ENCODE assay signal across 13 cellular contexts in genomic region chr4:25654971-25655963, GRCh38. TPM values are rescaled to one million over a fixed set of nuclear protein-coding genes. Genes with fewer than 3 reads are reported as not detected.
DNase-seq lines count a peak whose midpoint lies in the region; ATAC-seq and TF ChIP-seq lines count a peak whose summit lies in the region.
"Had no signal": no experiment of that assay in that cellular context is flagged by ENCODE, and none has a peak within 500 bp of the region (broad histone marks: within the 10 kb centered on the region; RNA-seq: fewer than 3 reads in every experiment).

Gene SLC34A2 (plus strand): TSS chr4:25655851. CDS start chr4:25662501, 6,650 bp downstream.

- dilution Hi-C loops in mammary epithelial cell (cut with HindIII; ENCODE audit: low sequenced_read_pairs): no loop called here

- DNase-seq in breast epithelium (ENCODE audit: low spot score in 2 of 2) (peak in 1 of 2 donors; percentile 23), MCF 10A (ENCODE audit: unreplicated experiment) (no peak), mammary epithelial cell (no peak), memory B cell (ENCODE audit: low spot score in 2 of 2) (no peak), upper lobe of right lung (peak; percentile 93), OCI-LY7 (ENCODE audit: low spot score) (no peak), NAMALWA (ENCODE audit: low spot score) (no peak)
- DNase-seq: T-helper 17 cell had no signal

- H3K4me2 ChIP-seq in mammary epithelial cell (ENCODE audit: insufficient read depth, low read depth, low read length): peak within 1 kb of the TSS; percentile 42
- H3K4me2 ChIP-seq in OCI-LY7 (ENCODE audit: low read length): no peak within 1 kb of the TSS

- no peak within 1 kb of the TSS for H3K4me3 Mint-ChIP-seq in MCF 10A (ENCODE audit: unreplicated experiment)
- H3K4me3 Mint-ChIP-seq in memory B cell: peak within 1 kb of the TSS; percentile 21
- H3K4me3 Mint-ChIP-seq: activated T-helper 17 cell treated with anti-CD3 and anti-CD28 coated beads, Interleukin-2, amount 50 U/mL, for 72 hours; T-helper 17 cell had no signal

- H3K27me3 Mint-ChIP-seq in MCF 10A (ENCODE audit: insufficient read depth, unreplicated experiment) (no peaks in the 10 kb centered on the region), memory B cell (peaks cover 16% of the 10 kb centered on the region)

- H3K27me3 ChIP-seq in breast epithelium: peaks cover 0 to 11% of the 10 kb centered on the region in 2 donors
- H3K27me3 ChIP-seq in mammary epithelial cell (ENCODE audit: insufficient read depth, low read length): peaks cover 23% of the 10 kb centered on the region
- peaks cover 26% of the 10 kb centered on the region for H3K27me3 ChIP-seq in upper lobe of right lung

- H4K20me1 ChIP-seq in mammary epithelial cell (ENCODE audit: insufficient read depth, low read length) (no peaks in the 10 kb centered on the region), OCI-LY7 (ENCODE audit: insufficient read depth, low read length) (no peaks in the 10 kb centered on the region)

- H3K27ac ChIP-seq in breast epithelium: peak within 1 kb of the TSS; percentile 55 to 64
- no peak within 1 kb of the TSS for H3K27ac ChIP-seq in mammary epithelial cell (ENCODE audit: insufficient read depth, low read depth, low read length)
- peak within 1 kb of the TSS; percentile 89 for H3K27ac ChIP-seq in upper lobe of right lung
- H3K27ac ChIP-seq in OCI-LY7 (ENCODE audit: low read depth, low read length, poor library complexity, severe bottlenecking): no peak within 1 kb of the TSS
- H3K27ac ChIP-seq: C4-2B, epithelial cell of prostate had no signal

- no peak within 1 kb of the TSS for H3K9ac ChIP-seq in mammary epithelial cell (ENCODE audit: insufficient read depth, low read length)

- H3K9me2 ChIP-seq in OCI-LY7 (ENCODE audit: insufficient read depth, low read length): no peaks in the 10 kb centered on the region

- TF ChIP-seq POLR2A in breast epithelium (IDR thresholded peaks at IDR 0.05): no peak

- no peaks in the 10 kb centered on the region for H3K36me3 ChIP-seq in breast epithelium
- no peaks in the 10 kb centered on the region for H3K36me3 ChIP-seq in mammary epithelial cell (ENCODE audit: insufficient read depth, low read length)
- H3K36me3 ChIP-seq in upper lobe of right lung: no peaks in the 10 kb centered on the region
- no peaks in the 10 kb centered on the region for H3K36me3 ChIP-seq in OCI-LY7 (ENCODE audit: insufficient read depth, low read length)

- H3K27ac Mint-ChIP-seq in MCF 10A (ENCODE audit: low read depth, unreplicated experiment): no peak within 1 kb of the TSS
- no peak within 1 kb of the TSS for H3K27ac Mint-ChIP-seq in memory B cell
- H3K27ac Mint-ChIP-seq: activated T-helper 17 cell treated with anti-CD3 and anti-CD28 coated beads, Interleukin-2, amount 50 U/mL, for 72 hours; T-helper 17 cell had no signal

- H3K9me3 ChIP-seq in breast epithelium (no peaks in the 10 kb centered on the region), mammary epithelial cell (replicated peaks; ENCODE audit: insufficient read depth, low read length) (no peaks in the 10 kb centered on the region), upper lobe of right lung (no peaks in the 10 kb centered on the region), OCI-LY7 (ENCODE audit: low read length) (no peaks in the 10 kb centered on the region)

- WGBS in mammary epithelial cell (ENCODE audit: low coverage, missing lambda C conversion rate): 20% methylated on average over 13 of the region's 71 CpGs

- no peaks in the 10 kb centered on the region for H3K4me1 ChIP-seq in breast epithelium
- H3K4me1 ChIP-seq in mammary epithelial cell (ENCODE audit: insufficient read depth, low read length): no peaks in the 10 kb centered on the region
- H3K4me1 ChIP-seq in upper lobe of right lung: peaks cover 3% of the 10 kb centered on the region
- H3K4me1 ChIP-seq in OCI-LY7 (ENCODE audit: insufficient read depth, low read length, poor library complexity, severe bottlenecking): no peaks in the 10 kb centered on the region

- in situ Hi-C loops in mammary epithelial cell (cut with MboI; ENCODE audit: low sequenced_read_pairs in 2 of 2): no loop called here

- BruUV-seq in MCF 10A (replicated peaks; lab: Mats Ljungman, UMichigan): no TSS peak
- BruUV-seq in mammary epithelial cell (replicated peaks; lab: Mats Ljungman, UMichigan): no TSS peak
- BruUV-seq in OCI-LY7 (replicated peaks; lab: Mats Ljungman, UMichigan): no TSS peak

- ATAC-seq in memory B cell (ENCODE audit: low read depth) (no peak), upper lobe of right lung (peak; percentile 83), HG03045 (IDR thresholded peaks at IDR 0.05; ENCODE audit: unreplicated experiment) (no peak)
- ATAC-seq: activated T-helper 17 cell treated with anti-CD3 and anti-CD28 coated beads, Interleukin-2, amount 50 U/mL, for 72 hours; T-helper 17 cell had no signal

- no peak for TF ChIP-seq CTCF in breast epithelium (IDR thresholded peaks at IDR 0.05)
- no peak for TF ChIP-seq CTCF in MCF 10A (IDR thresholded peaks at IDR 0.05; ENCODE audit: unreplicated experiment)
- TF ChIP-seq CTCF in mammary epithelial cell (conservative IDR thresholded peaks at IDR 0.05 in 1 of 2, IDR thresholded peaks at IDR 0.05 in 1 of 2; ENCODE audit: extremely low read depth in 1 of 2, insufficient read depth in 1 of 2, low read depth in 1 of 2, low read length in 2 of 2): no peak
- no peak for TF ChIP-seq CTCF in upper lobe of right lung (IDR thresholded peaks at IDR 0.05)
- no peak for TF ChIP-seq CTCF in OCI-LY7 (conservative IDR thresholded peaks at IDR 0.05; ENCODE audit: low read length)

- intact Hi-C loops in breast epithelium (cut with DNase I; ENCODE audit: low total_unique reads): no loop called here
- intact Hi-C loops in MCF 10A (cut with micrococcal nuclease): no loop called here
- intact Hi-C loops in mammary epithelial cell (cut with micrococcal nuclease): no loop called here
- intact Hi-C loops in upper lobe of right lung (cut with DNase I): no loop called here
- intact Hi-C loops in OCI-LY7 (cut with micrococcal nuclease; ENCODE audit: unreplicated experiment): no loop called here

- H3K9me3 Mint-ChIP-seq in MCF 10A (ENCODE audit: unreplicated experiment) (no peaks in the 10 kb centered on the region), memory B cell (no peaks in the 10 kb centered on the region)
- H3K9me3 Mint-ChIP-seq: activated T-helper 17 cell treated with anti-CD3 and anti-CD28 coated beads, Interleukin-2, amount 50 U/mL, for 72 hours had no signal

- peak within 1 kb of the TSS in 2 of 3 donors; percentile 42 to 62 for H3K4me3 ChIP-seq in breast epithelium
- H3K4me3 ChIP-seq in mammary epithelial cell (replicated peaks in 1 of 3; ENCODE audit: insufficient read depth in 1 of 3, low read depth in 2 of 3, low read length in 3 of 3): no peak within 1 kb of the TSS
- peak within 1 kb of the TSS; percentile 52 for H3K4me3 ChIP-seq in upper lobe of right lung
- no peak within 1 kb of the TSS for H3K4me3 ChIP-seq in OCI-LY7 (ENCODE audit: low read depth, low read length, poor library complexity, severe bottlenecking)

- CTCF ChIA-PET in MCF 10A (lab: Yijun Ruan, JAX) (interaction anchor here (0.5 to 1.1 kb wide), 4 partner anchors 29 to 626 kb away, joined by 3 to 7 read pairs (median 4); no protein-coding TSS in a partner anchor), mammary epithelial cell (lab: Charles Lee; ENCODE audit: low non-redundant PET) (no interaction called here), OCI-LY7 (lab: Charles Lee; ENCODE audit: unreplicated experiment) (no interaction called here)

- POLR2A ChIA-PET in MCF 10A (lab: Yijun Ruan, JAX): interaction anchor here (0.6 kb wide), 1 partner anchor 939 kb away, joined by 3 read pairs; no protein-coding TSS in a partner anchor
- POLR2A ChIA-PET in OCI-LY7 (lab: Charles Lee): interaction anchor here (0.6 kb wide), 1 partner anchor 463 kb away, joined by 3 read pairs; no protein-coding TSS in a partner anchor

- H3K4me1 Mint-ChIP-seq in MCF 10A (ENCODE audit: insufficient read depth, unreplicated experiment): peaks cover 6% of the 10 kb centered on the region
- peaks cover 3% of the 10 kb centered on the region for H3K4me1 Mint-ChIP-seq in memory B cell
- H3K4me1 Mint-ChIP-seq: activated T-helper 17 cell treated with anti-CD3 and anti-CD28 coated beads, Interleukin-2, amount 50 U/mL, for 72 hours had no signal

- H2AFZ ChIP-seq in mammary epithelial cell (ENCODE audit: low read depth, low read length) (peak within 1 kb of the TSS; percentile 33), OCI-LY7 (ENCODE audit: low read length) (no peak within 1 kb of the TSS)

- H3K36me3 Mint-ChIP-seq in MCF 10A (ENCODE audit: insufficient read depth, unreplicated experiment): no peaks in the 10 kb centered on the region
- no peaks in the 10 kb centered on the region for H3K36me3 Mint-ChIP-seq in memory B cell

- H3K79me2 ChIP-seq in mammary epithelial cell (ENCODE audit: insufficient read depth, low read length): no peaks in the 10 kb centered on the region
- H3K79me2 ChIP-seq in OCI-LY7 (ENCODE audit: insufficient read depth, low read depth, low read length): no peaks in the 10 kb centered on the region

RNA-seq across cellular contexts. Expression of gene SLC34A2, which starts in this region (rescaled TPM):
- total RNA-seq in breast epithelium (1 to 10 TPM in 2 of 3 donors, not detected in 1; 6.9 to 7.0 TPM), MCF 10A (2022) (not detected in 2 replicates), mammary epithelial cell (1 to 10 TPM in 1 of 2 donors, not detected in 1; 1.5 TPM), upper lobe of right lung (2,903 TPM), OCI-LY7 (2022) (not detected in 2 replicates)
- polyA plus RNA-seq in mammary epithelial cell: 0.08 TPM
- not detected for polyA minus RNA-seq in mammary epithelial cell
- total RNA-seq in OCI-LY7 (2014; rRNA removed; shearing (Covaris generic)): not detected in 2 replicates
- total RNA-seq: activated T-helper 17 cell treated with anti-CD3 and anti-CD28 coated beads, Interleukin-2, amount 50 U/mL, for 72 hours; myocyte; T-helper 17 cell had no signal

Comparison
In these comparisons a context has a peak if more than half of its experiments do, and no peak if none do; other contexts are left out.
1. RNA of gene SLC34A2 (total RNA-seq): 2,903 TPM in upper lobe of right lung (single experiment); 6.9 to 7.0 TPM in breast epithelium, 1.5 TPM in mammary epithelial cell, not detected in MCF 10A and not detected in OCI-LY7; every median in the first group is over 100 times any median in the second.
2. H3K27ac ChIP-seq: peak in breast epithelium (2 of 2) and upper lobe of right lung (single experiment); none in mammary epithelial cell (single experiment) and OCI-LY7 (single experiment).
3. H3K4me3 ChIP-seq: peak in breast epithelium (2 of 3) and upper lobe of right lung (single experiment); none in mammary epithelial cell (0 of 3) and OCI-LY7 (single experiment).